21 cellular contexts compared by ENCODE assay signal in genomic region chr10:15542817-15543216, GRCh38.
DNase-seq lines count a peak whose midpoint lies in the region; TF ChIP-seq lines count a peak whose summit lies in the region.
"Had no signal": no experiment of that assay in that cellular context is flagged by ENCODE, and none has a peak within 500 bp of the region (broad histone marks: within the 10 kb centered on the region; RNA-seq: fewer than 3 reads in every experiment).

No MANE protein-coding gene starts in this region.

- CTCF ChIA-PET in HEK293 (lab: Yijun Ruan, JAX), result interaction anchor here (0.5 to 0.6 kb wide), 2 partner anchors 42 to 868 kb away, joined by 4 read pairs; no protein-coding TSS in a partner anchor

- DNase-seq in ascending aorta (ENCODE audit: low spot score in 2 of 2) (no peak), fibroblast of mammary gland (ENCODE audit: low read depth) (peak; percentile 19), NCI-H345 (lab: John Stamatoyannopoulos, UW) (no peak), cortex of kidney (lab: John Stamatoyannopoulos, UW) (no peak), cerebellar cortex (ENCODE audit: low spot score) (no peak)
- DNase-seq: 8988T; ACHN; BE2C; C1 segment of cervical spinal cord; CD4-positive, alpha-beta memory T cell; CD4-positive, CD25-positive, alpha-beta regulatory T cell; CD8-positive, alpha-beta memory T cell; COR-L47; DMS 273 treated with DMSO at 0.1 percent for 48 hours; DMS153; DMS53; DMS79; DND-41; GF-D8 had no signal

- H3K36me3 ChIP-seq in HEK293 (ENCODE audit: control insufficient read depth in 2 of 2, insufficient read depth in 1 of 2, low read length in 2 of 2) (no peaks in the 10 kb centered on the region), ascending aorta (peaks cover 53 to 76% of the 10 kb centered on the region in 2 donors)
- H3K36me3 ChIP-seq: BE2C had no signal

- H3K4me1 ChIP-seq in HEK293 (ENCODE audit: control insufficient read depth, insufficient read depth, low read length) (no peaks in the 10 kb centered on the region), ascending aorta (peaks cover 0 to 2% of the 10 kb centered on the region in 2 donors)
- H3K4me1 ChIP-seq: BE2C, BLaER1 had no signal

- H3K9me3 ChIP-seq in HEK293 (ENCODE audit: control insufficient read depth, insufficient read depth, low read depth, low read length) (no peaks in the 10 kb centered on the region), ascending aorta (no peaks in the 10 kb centered on the region)
- H3K9me3 ChIP-seq: BE2C had no signal

- no peak overlapping the region for H3K4me3 ChIP-seq in HEK293 (ENCODE audit: low read depth, low read length)
- no peak overlapping the region for H3K4me3 ChIP-seq in ascending aorta
- H3K4me3 ChIP-seq in fibroblast of mammary gland (ENCODE audit: control insufficient read depth, low read depth, low read length), result no peak overlapping the region
- H3K4me3 ChIP-seq: BLaER1 had no signal

- intact Hi-C loops in ascending aorta (cut with DNase I), result no loop called here

- no peaks in the 10 kb centered on the region for H3K27me3 ChIP-seq in ascending aorta
- H3K27me3 ChIP-seq: BE2C, BLaER1 had no signal

- H3K27ac ChIP-seq in HEK293 (ENCODE audit: extremely low read depth, low read depth, low read length) (0 out of 2 replicates have a peak overlapping the region, but pooled peaks have one; percentile 18), ascending aorta (peak overlapping the region; percentile 13 to 49)
- H3K27ac ChIP-seq: BLaER1 had no signal

- TF ChIP-seq CTCF in HEK293 (tag by site-specific recombination; IDR thresholded peaks at IDR 0.05), result no peak
- no peak for TF ChIP-seq CTCF in ascending aorta (IDR thresholded peaks at IDR 0.05)
- no peak for TF ChIP-seq CTCF in fibroblast of mammary gland (conservative IDR thresholded peaks at IDR 0.05; ENCODE audit: control insufficient read depth, insufficient read depth, low read depth, low read length)

- POLR2A ChIA-PET in HEK293 (lab: Yijun Ruan, JAX), result no interaction called here

TF ChIP-seq in HEK293, 187 proteins besides CTCF, POLR2A, EP300 and RAD21:
- no peak for TF ChIP-seq ZNF335 (tag by site-specific recombination; conservative IDR thresholded peaks at IDR 0.05)
- no peak for TF ChIP-seq SP3 (tag by site-specific recombination; IDR thresholded peaks at IDR 0.05)
- no peak for TF ChIP-seq SETDB1 (IDR thresholded peaks at IDR 0.05; ENCODE audit: insufficient read length, low read length)
- TF ChIP-seq PRDM1 (tag by site-specific recombination; IDR thresholded peaks at IDR 0.05), result no peak
- no peak for TF ChIP-seq ZNF184 (tag by site-specific recombination; IDR thresholded peaks at IDR 0.05)
- peak; percentile 62; the same call in 1 of the 2 replicates for TF ChIP-seq ZNF664 (tag by site-specific recombination; IDR thresholded peaks at IDR 0.05)
- peak; percentile 11; the same call in 1 of the 2 replicates for TF ChIP-seq FEZF1 (tag by site-specific recombination; IDR thresholded peaks at IDR 0.05)
- TF ChIP-seq PRDM6 (tag by site-specific recombination; IDR thresholded peaks at IDR 0.05), result 0 out of 2 replicates have a peak, but pooled peaks have one; percentile 20
- TF ChIP-seq PRDM4 (tag by site-specific recombination; IDR thresholded peaks at IDR 0.05), result no peak
- TF ChIP-seq ZNF624 (tag by site-specific recombination; IDR thresholded peaks at IDR 0.05), result no peak
- no peak for TF ChIP-seq RBAK (tag by site-specific recombination; IDR thresholded peaks at IDR 0.05)
- TF ChIP-seq HOXA7 (CRISPR knock-in tag; IDR thresholded peaks at IDR 0.05; ENCODE audit: borderline replicate concordance), result no peak
- no peak for TF ChIP-seq ZNF768 (tag by site-specific recombination; IDR thresholded peaks at IDR 0.05)
- TF ChIP-seq ZNF341 (tag by site-specific recombination; IDR thresholded peaks at IDR 0.05; ENCODE audit: low read depth), result peak; percentile 39; the same call in 1 of the 2 replicates
- no peak for TF ChIP-seq ZSCAN16 (tag by site-specific recombination; IDR thresholded peaks at IDR 0.05)
